8 cellular contexts compared by ENCODE assay signal in the genomic region with DNA sequence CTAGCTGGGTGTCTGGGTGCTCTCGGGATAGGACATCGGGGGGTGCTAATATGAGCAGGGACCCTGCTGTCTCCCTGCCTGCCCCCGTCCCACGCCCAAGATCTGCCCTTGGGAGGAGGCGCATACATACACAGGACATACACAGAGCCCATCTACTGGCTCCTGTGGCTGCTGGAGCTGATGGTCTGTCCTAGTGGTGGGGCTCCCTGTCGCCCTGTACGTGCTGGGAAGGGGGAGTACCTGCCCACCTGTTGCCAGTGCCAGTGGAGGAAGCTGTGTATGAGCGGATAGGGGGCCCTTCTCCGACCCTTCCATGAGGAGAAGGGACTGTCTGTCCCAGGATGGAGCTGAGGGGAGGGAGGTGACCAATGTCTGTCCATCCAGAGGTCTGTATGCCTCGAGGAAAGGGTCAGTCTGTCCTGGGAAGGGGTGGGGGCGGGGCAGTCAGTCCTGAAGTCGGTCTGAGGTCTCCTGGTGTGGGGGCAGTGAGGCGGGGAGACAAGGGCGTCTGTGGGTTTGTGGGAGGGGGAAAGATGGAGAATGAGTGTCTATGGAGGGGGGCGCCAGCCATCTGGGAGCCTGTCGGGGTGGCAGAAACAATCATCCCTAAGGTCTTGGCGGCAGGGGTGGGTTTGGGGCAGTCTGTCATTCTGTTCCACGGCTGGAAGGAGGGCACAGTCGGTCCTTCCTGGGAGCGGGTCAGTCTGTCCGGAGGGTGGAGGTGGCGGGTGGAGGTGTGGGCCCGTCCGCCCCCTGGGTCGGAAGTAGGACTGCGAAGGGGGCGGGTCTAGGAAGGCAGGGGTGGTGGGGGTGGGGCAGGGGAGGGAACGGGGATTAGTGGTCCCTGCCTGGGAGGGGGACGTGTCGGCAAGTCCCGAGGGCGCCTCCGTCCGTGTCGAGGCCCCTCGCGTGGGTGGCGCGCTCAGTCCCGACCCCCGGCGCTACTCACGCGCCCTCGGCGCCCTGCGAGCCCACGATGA. TPM values are rescaled to one million over a fixed set of nuclear protein-coding genes. Genes with fewer than 3 reads are reported as not detected.
A peak's percentile ranks its signal among the peaks of the same experiment; 100 is the strongest.
DNase-seq lines count a peak whose midpoint lies in the region; ATAC-seq and TF ChIP-seq lines count a peak whose summit lies in the region.

No MANE protein-coding gene starts in this region.

- H3K4me3 Mint-ChIP-seq in endothelial cell (ENCODE audit: unreplicated experiment), result peak overlapping the region; percentile 84
- H3K4me3 Mint-ChIP-seq in naive thymus-derived CD8-positive, alpha-beta T cell, result peak overlapping the region; percentile 89 to 98 (median 92)

- peaks cover 9 to 11% of the 10 kb centered on the region in 2 experiments for H3K36me3 ChIP-seq in SK-N-SH (replicated peaks in 1 of 2; ENCODE audit: control insufficient read depth in 1 of 2, insufficient read depth in 2 of 2, low read length in 1 of 2)

- H3K9me2 ChIP-seq in SK-N-SH, result no peaks in the 10 kb centered on the region

- no peak for TF ChIP-seq EP300 in SK-N-SH (IDR thresholded peaks at IDR 0.05; ENCODE audit: borderline replicate concordance in 1 of 2, low read depth in 1 of 2, low read length in 1 of 2)

- peaks cover 21% of the 10 kb centered on the region for H4K20me1 ChIP-seq in SK-N-SH (ENCODE audit: insufficient read depth)

- no peak overlapping the region for H3K27ac Mint-ChIP-seq in endothelial cell (ENCODE audit: unreplicated experiment)
- H3K27ac Mint-ChIP-seq in naive thymus-derived CD8-positive, alpha-beta T cell, result peak overlapping the region; percentile 86 to 95 (median 92)

- TF ChIP-seq CTCF in SK-N-SH (IDR thresholded peaks at IDR 0.05) (no peak), endothelial cell (IDR thresholded peaks at IDR 0.05; ENCODE audit: unreplicated experiment) (no peak)

- peak overlapping the region; percentile 42 to 48; a peak in 2 of 4 replicates for H3K27ac ChIP-seq in SK-N-SH (ENCODE audit: low read depth in 2 of 2, low read length in 1 of 2)

- TF ChIP-seq RAD21 in SK-N-SH (IDR thresholded peaks at IDR 0.05; ENCODE audit: low read length), result no peak

- peaks cover 37% of the 10 kb centered on the region for H3K79me2 ChIP-seq in SK-N-SH (ENCODE audit: insufficient read depth)

- H3K27me3 ChIP-seq in SK-N-SH (ENCODE audit: insufficient read depth), result no peaks in the 10 kb centered on the region

- peak overlapping the region; percentile 95 for H3K4me2 ChIP-seq in SK-N-SH

- H3F3A ChIP-seq in SK-N-SH (replicated peaks; ENCODE audit: insufficient read depth), result peaks cover 25% of the 10 kb centered on the region

- no peaks in the 10 kb centered on the region for H3K9me3 ChIP-seq in SK-N-SH

- peak; percentile 23 for ATAC-seq in HG02884 (IDR thresholded peaks at IDR 0.05; ENCODE audit: unreplicated experiment)
- ATAC-seq in naive thymus-derived CD8-positive, alpha-beta T cell, result peak; percentile 13 to 22
- no peak for ATAC-seq in GM21390 (IDR thresholded peaks at IDR 0.05; ENCODE audit: unreplicated experiment)

- H3K9me3 Mint-ChIP-seq in endothelial cell (ENCODE audit: unreplicated experiment), result no peaks in the 10 kb centered on the region
- no peaks in the 10 kb centered on the region for H3K9me3 Mint-ChIP-seq in naive thymus-derived CD8-positive, alpha-beta T cell

- H3K9ac ChIP-seq in SK-N-SH, result peak overlapping the region; percentile 74; the same call in 1 of the 2 replicates

- WGBS in SK-N-SH (ENCODE audit: low lambda C conversion rate), result 8% methylated on average over 24 of the region's 48 CpGs

- 0 out of 2 replicates have a peak overlapping the region, but pooled peaks have one; percentile 41 for H2AFZ ChIP-seq in SK-N-SH (ENCODE audit: low read depth)

- POLR2A ChIA-PET in SK-N-SH (lab: Yijun Ruan, JAX), result interaction anchor here (1.1 to 1.9 kb wide), 2 partner anchors 30 to 36 kb away, joined by 4 to 8 read pairs; partner anchors contain the start of genes CCDC157 and SF3A1
- POLR2A ChIA-PET in naive thymus-derived CD8-positive, alpha-beta T cell (lab: Charles Lee), result interaction anchor here (0.5 to 18.7 kb wide), 15 partner anchors 11 to 960 kb away, joined by 3 to 424 read pairs (median 5); partner anchors contain the start of genes CASTOR1, CCDC157, RNF215 and SEC14L2

- H3K36me3 Mint-ChIP-seq in endothelial cell (ENCODE audit: low read depth, unreplicated experiment), result peaks cover 13% of the 10 kb centered on the region
- H3K36me3 Mint-ChIP-seq in naive thymus-derived CD8-positive, alpha-beta T cell, result peaks cover 0 to 36% (median 12%) of the 10 kb centered on the region in 3 donors

- H3K4me3 ChIP-seq in SK-N-SH (ENCODE audit: low read depth in 2 of 2, low read length in 1 of 2), result peak overlapping the region; percentile 72 to 79

- peaks cover 14% of the 10 kb centered on the region for H3K4me1 Mint-ChIP-seq in endothelial cell (ENCODE audit: unreplicated experiment)
- H3K4me1 Mint-ChIP-seq in naive thymus-derived CD8-positive, alpha-beta T cell, result peaks cover 38 to 62% (median 56%) of the 10 kb centered on the region in 4 donors

- peak; percentile 65 for DNase-seq in activated CD8-positive, alpha-beta memory T cell treated with anti-CD3 and anti-CD28 coated beads, Interleukin-2, amount 50 U/mL, for 48 hours
- DNase-seq in activated CD8-positive, alpha-beta memory T cell treated with anti-CD3 and anti-CD28 coated beads for 24 hours, result no peak
- DNase-seq in SK-N-SH (peak; percentile 77), endothelial cell (ENCODE audit: low spot score) (no peak), H4 (ENCODE audit: low spot score) (no peak)
- peak in 3 of 10 donors; percentile 31 to 65 (median 31) for DNase-seq in naive thymus-derived CD8-positive, alpha-beta T cell

- peaks cover 7% of the 10 kb centered on the region for H3K27me3 Mint-ChIP-seq in endothelial cell (ENCODE audit: unreplicated experiment)
- no peaks in the 10 kb centered on the region for H3K27me3 Mint-ChIP-seq in naive thymus-derived CD8-positive, alpha-beta T cell

- H3K4me1 ChIP-seq in SK-N-SH (ENCODE audit: control insufficient read depth in 1 of 2, insufficient read depth in 2 of 2, low read depth in 1 of 2, low read length in 1 of 2), result peaks cover 0 to 25% of the 10 kb centered on the region in 2 experiments; a peak in 2 of 4 replicates

- CTCF ChIA-PET in SK-N-SH (lab: Yijun Ruan, JAX), result interaction anchor here (1.7 to 7.7 kb wide), 2 partner anchors 11 to 38 kb away, joined by 6 to 42 read pairs; partner anchors contain the start of gene CASTOR1

TF ChIP-seq in SK-N-SH, 30 proteins besides CTCF, POLR2A, EP300 and RAD21 (continues in another document):
- TF ChIP-seq, protein P1, sequence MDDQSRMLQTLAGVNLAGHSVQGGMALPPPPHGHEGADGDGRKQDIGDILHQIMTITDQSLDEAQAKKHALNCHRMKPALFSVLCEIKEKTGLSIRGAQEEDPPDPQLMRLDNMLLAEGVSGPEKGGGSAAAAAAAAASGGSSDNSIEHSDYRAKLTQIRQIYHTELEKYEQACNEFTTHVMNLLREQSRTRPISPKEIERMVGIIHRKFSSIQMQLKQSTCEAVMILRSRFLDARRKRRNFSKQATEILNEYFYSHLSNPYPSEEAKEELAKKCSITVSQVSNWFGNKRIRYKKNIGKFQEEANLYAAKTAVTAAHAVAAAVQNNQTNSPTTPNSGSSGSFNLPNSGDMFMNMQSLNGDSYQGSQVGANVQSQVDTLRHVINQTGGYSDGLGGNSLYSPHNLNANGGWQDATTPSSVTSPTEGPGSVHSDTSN (IDR thresholded peaks at IDR 0.05), result no peak

RNA-seq across cellular contexts. Expression of gene TBC1D10A, which starts 0.7 kb away (rescaled TPM):
- 15.3 and 16.5 TPM in 2 replicates for polyA plus RNA-seq in SK-N-SH (2012; rRNA removed)
- 6.5 and 9.7 TPM in 2 replicates for polyA plus RNA-seq in SK-N-SH (2012; cell fraction: cytosol; rRNA removed)
- 27.1 and 28.3 TPM in 2 replicates for polyA plus RNA-seq in SK-N-SH (2012; cell fraction: nucleus; rRNA removed)
- 7.9 TPM for total RNA-seq in endothelial cell (ENCODE audit: unreplicated experiment)
- total RNA-seq in naive thymus-derived CD8-positive, alpha-beta T cell, result 10 to 100 TPM; 66.7 to 67.7 TPM
- polyA plus RNA-seq in naive thymus-derived CD8-positive, alpha-beta T cell, result 10 to 100 TPM; 56.7 to 83.4 (median 62.0) TPM
- 7.5 and 8.4 TPM in 2 replicates for total RNA-seq in H4 (2014; rRNA removed; shearing (Covaris generic))

RNA-seq across cellular contexts. Expression of gene SF3A1, which starts 30.7 kb away (rescaled TPM):
- 37.5 and 75.2 TPM in 2 replicates for polyA plus RNA-seq in SK-N-SH (2012; rRNA removed)
- polyA plus RNA-seq in SK-N-SH (2012; cell fraction: cytosol; rRNA removed), result 57.9 and 75.1 TPM in 2 replicates
- polyA plus RNA-seq in SK-N-SH (2012; cell fraction: nucleus; rRNA removed), result 121 and 150 TPM in 2 replicates
- total RNA-seq in endothelial cell (ENCODE audit: unreplicated experiment), result 139 TPM
- 100 to 1,000 TPM; 313 to 314 TPM for total RNA-seq in naive thymus-derived CD8-positive, alpha-beta T cell
- 100 to 1,000 TPM in 1 of 3 donors, 10 to 100 TPM in 2; 66.5 to 119 (median 99.8) TPM for polyA plus RNA-seq in naive thymus-derived CD8-positive, alpha-beta T cell
- total RNA-seq in H4 (2014; rRNA removed; shearing (Covaris generic)), result 14.5 and 45.6 TPM in 2 replicates

RNA-seq across cellular contexts. Expression of gene CCDC157, which starts 30.8 kb away (rescaled TPM):
- 5.8 and 7.9 TPM in 2 replicates for polyA plus RNA-seq in SK-N-SH (2012; rRNA removed)
- polyA plus RNA-seq in SK-N-SH (2012; cell fraction: cytosol; rRNA removed), result 3.3 and 5.5 TPM in 2 replicates
- 8.3 and 9.8 TPM in 2 replicates for polyA plus RNA-seq in SK-N-SH (2012; cell fraction: nucleus; rRNA removed)
- total RNA-seq in endothelial cell (ENCODE audit: unreplicated experiment), result 3.3 TPM
- total RNA-seq in naive thymus-derived CD8-positive, alpha-beta T cell, result 1 to 10 TPM; 2.8 to 4.1 TPM
- polyA plus RNA-seq in naive thymus-derived CD8-positive, alpha-beta T cell, result 1 to 10 TPM in 2 of 3 donors, under 1 TPM in 1; 0.66 to 2.5 (median 1.1) TPM
- total RNA-seq in H4 (2014; rRNA removed; shearing (Covaris generic)), result 0.70 and 1.4 TPM in 2 replicates

RNA-seq across cellular contexts. Expression of gene CASTOR1, which starts 36.7 kb away (rescaled TPM):
- 14.4 and 17.4 TPM in 2 replicates for polyA plus RNA-seq in SK-N-SH (2012; rRNA removed)
- 4.5 and 8.5 TPM in 2 replicates for polyA plus RNA-seq in SK-N-SH (2012; cell fraction: cytosol; rRNA removed)
- 29.2 and 38.1 TPM in 2 replicates for polyA plus RNA-seq in SK-N-SH (2012; cell fraction: nucleus; rRNA removed)
- total RNA-seq in endothelial cell (ENCODE audit: unreplicated experiment), result 17.2 TPM
- total RNA-seq in naive thymus-derived CD8-positive, alpha-beta T cell, result 10 to 100 TPM; 18.0 to 20.4 TPM
- polyA plus RNA-seq in naive thymus-derived CD8-positive, alpha-beta T cell, result 10 to 100 TPM; 16.9 to 33.5 (median 20.8) TPM
- total RNA-seq in H4 (2014; rRNA removed; shearing (Covaris generic)), result 2.9 and 6.6 TPM in 2 replicates

RNA-seq across cellular contexts. Expression of gene OSM, which starts 59.4 kb away (rescaled TPM):
- polyA plus RNA-seq in SK-N-SH (2012; rRNA removed), result not detected in 2 replicates
- not detected in 2 replicates for polyA plus RNA-seq in SK-N-SH (2012; cell fraction: cytosol; rRNA removed)
- polyA plus RNA-seq in SK-N-SH (2012; cell fraction: nucleus; rRNA removed), result 0.02 and 0.12 TPM in 2 replicates
- total RNA-seq in endothelial cell (ENCODE audit: unreplicated experiment), result not detected
- 1 to 10 TPM in 1 of 2 experiments, under 1 TPM in 1; 0.81 to 1.1 TPM for total RNA-seq in naive thymus-derived CD8-positive, alpha-beta T cell
- polyA plus RNA-seq in naive thymus-derived CD8-positive, alpha-beta T cell, result 10 to 100 TPM in 1 of 3 donors, 1 to 10 TPM in 2; 4.4 to 11.6 (median 4.4) TPM
- not detected in 2 replicates for total RNA-seq in H4 (2014; rRNA removed; shearing (Covaris generic))

Comparison
In these comparisons a context has a peak if more than half of its experiments do, and no peak if none do; other contexts are left out.
1. DNase-seq: peak in activated CD8-positive, alpha-beta memory T cell treated with anti-CD3 and anti-CD28 coated beads, Interleukin-2, amount 50 U/mL, for 48 hours (single experiment) and SK-N-SH (single experiment); none in activated CD8-positive, alpha-beta memory T cell treated with anti-CD3 and anti-CD28 coated beads for 24 hours (single experiment), endothelial cell (single experiment) and H4 (single experiment).